ENCODE assay signal across 1 cellular context in genomic region chr16:3003582-3004270, GRCh38.
TF ChIP-seq lines count a peak whose summit lies in the region.

No MANE protein-coding gene starts in this region.

TF ChIP-seq in SK-N-SH, 30 proteins besides CTCF, POLR2A, EP300 and RAD21 (continued from another document):
- TF ChIP-seq USF2 (IDR thresholded peaks at IDR 0.05; ENCODE audit: borderline replicate concordance, low read depth, low read length) (no peak), FOXM1 (IDR thresholded peaks at IDR 0.05; ENCODE audit: low read depth) (no peak), ELF1 (IDR thresholded peaks at IDR 0.05) (no peak), NRF1 (IDR thresholded peaks at IDR 0.05; ENCODE audit: low read depth, low read length) (peak; percentile 87), GABPA (IDR thresholded peaks at IDR 0.05; ENCODE audit: low read depth) (no peak), RFX5 (IDR thresholded peaks at IDR 0.05; ENCODE audit: low read length) (peak; percentile 83), SIN3A (IDR thresholded peaks at IDR 0.05; ENCODE audit: borderline replicate concordance, low read depth, low read length) (no peak), TEAD4 (IDR thresholded peaks at IDR 0.05; ENCODE audit: borderline replicate concordance, insufficient read depth) (no peak), POLR2AphosphoS5 (IDR thresholded peaks at IDR 0.05; ENCODE audit: low read depth, low read length) (no peak), MEF2A (IDR thresholded peaks at IDR 0.05; ENCODE audit: borderline replicate concordance, low read depth) (no peak), GATA2 (CRISPR knock-in tag; IDR thresholded peaks at IDR 0.05) (no peak), SMC3 (IDR thresholded peaks at IDR 0.05; ENCODE audit: low read depth, low read length) (peak; percentile 55), PBX3 (IDR thresholded peaks at IDR 0.05) (peak; percentile 95), YY1 (IDR thresholded peaks at IDR 0.05; ENCODE audit: low read depth) (no peak), TCF12 (IDR thresholded peaks at IDR 0.05) (0 out of 2 replicates have a peak, but pooled peaks have one; percentile 0), FOSL2 (IDR thresholded peaks at IDR 0.05; ENCODE audit: borderline replicate concordance, low read depth) (no peak), EZH2phosphoT487 (IDR thresholded peaks at IDR 0.05; ENCODE audit: borderline replicate concordance, low read depth) (no peak), MXI1 (IDR thresholded peaks at IDR 0.05; ENCODE audit: low read depth, low read length) (peak; percentile 46)
- TF ChIP-seq, protein P1, sequence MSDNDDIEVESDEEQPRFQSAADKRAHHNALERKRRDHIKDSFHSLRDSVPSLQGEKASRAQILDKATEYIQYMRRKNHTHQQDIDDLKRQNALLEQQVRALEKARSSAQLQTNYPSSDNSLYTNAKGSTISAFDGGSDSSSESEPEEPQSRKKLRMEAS (IDR thresholded peaks at IDR 0.05; ENCODE audit: low read depth): peak; percentile 24; the same call in 1 of the 2 replicates
- TF ChIP-seq, protein P2, sequence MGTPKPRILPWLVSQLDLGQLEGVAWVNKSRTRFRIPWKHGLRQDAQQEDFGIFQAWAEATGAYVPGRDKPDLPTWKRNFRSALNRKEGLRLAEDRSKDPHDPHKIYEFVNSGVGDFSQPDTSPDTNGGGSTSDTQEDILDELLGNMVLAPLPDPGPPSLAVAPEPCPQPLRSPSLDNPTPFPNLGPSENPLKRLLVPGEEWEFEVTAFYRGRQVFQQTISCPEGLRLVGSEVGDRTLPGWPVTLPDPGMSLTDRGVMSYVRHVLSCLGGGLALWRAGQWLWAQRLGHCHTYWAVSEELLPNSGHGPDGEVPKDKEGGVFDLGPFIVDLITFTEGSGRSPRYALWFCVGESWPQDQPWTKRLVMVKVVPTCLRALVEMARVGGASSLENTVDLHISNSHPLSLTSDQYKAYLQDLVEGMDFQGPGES (IDR thresholded peaks at IDR 0.05; ENCODE audit: low read depth, low read length): peak; percentile 73
- TF ChIP-seq, protein P3, sequence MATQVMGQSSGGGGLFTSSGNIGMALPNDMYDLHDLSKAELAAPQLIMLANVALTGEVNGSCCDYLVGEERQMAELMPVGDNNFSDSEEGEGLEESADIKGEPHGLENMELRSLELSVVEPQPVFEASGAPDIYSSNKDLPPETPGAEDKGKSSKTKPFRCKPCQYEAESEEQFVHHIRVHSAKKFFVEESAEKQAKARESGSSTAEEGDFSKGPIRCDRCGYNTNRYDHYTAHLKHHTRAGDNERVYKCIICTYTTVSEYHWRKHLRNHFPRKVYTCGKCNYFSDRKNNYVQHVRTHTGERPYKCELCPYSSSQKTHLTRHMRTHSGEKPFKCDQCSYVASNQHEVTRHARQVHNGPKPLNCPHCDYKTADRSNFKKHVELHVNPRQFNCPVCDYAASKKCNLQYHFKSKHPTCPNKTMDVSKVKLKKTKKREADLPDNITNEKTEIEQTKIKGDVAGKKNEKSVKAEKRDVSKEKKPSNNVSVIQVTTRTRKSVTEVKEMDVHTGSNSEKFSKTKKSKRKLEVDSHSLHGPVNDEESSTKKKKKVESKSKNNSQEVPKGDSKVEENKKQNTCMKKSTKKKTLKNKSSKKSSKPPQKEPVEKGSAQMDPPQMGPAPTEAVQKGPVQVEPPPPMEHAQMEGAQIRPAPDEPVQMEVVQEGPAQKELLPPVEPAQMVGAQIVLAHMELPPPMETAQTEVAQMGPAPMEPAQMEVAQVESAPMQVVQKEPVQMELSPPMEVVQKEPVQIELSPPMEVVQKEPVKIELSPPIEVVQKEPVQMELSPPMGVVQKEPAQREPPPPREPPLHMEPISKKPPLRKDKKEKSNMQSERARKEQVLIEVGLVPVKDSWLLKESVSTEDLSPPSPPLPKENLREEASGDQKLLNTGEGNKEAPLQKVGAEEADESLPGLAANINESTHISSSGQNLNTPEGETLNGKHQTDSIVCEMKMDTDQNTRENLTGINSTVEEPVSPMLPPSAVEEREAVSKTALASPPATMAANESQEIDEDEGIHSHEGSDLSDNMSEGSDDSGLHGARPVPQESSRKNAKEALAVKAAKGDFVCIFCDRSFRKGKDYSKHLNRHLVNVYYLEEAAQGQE (IDR thresholded peaks at IDR 0.05; ENCODE audit: low read depth, low read length): no peak
